In the genomic region with DNA sequence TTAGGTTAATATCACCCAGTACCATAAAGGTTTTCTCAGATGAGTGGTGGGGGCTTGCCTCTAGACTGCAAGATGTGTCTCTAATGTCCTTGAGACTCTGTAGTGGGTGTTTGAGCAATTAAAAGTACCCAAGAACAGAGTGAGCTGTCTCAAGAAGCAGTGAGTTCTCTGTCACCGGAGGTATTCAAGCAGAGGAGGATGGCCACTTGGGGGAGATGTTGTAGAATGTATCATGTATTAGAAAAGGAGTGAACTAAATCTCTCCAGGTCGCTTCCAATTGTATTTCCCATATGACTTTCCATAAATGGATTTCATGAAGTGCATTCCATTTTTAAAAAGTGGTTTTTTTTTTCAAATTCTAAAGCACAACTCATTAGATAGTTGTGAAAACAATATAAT, we compare ENCODE assay signal across 14 cellular contexts. TPM values are rescaled to one million over a fixed set of nuclear protein-coding genes. Genes with fewer than 3 reads are reported as not detected.
DNase-seq lines count a peak whose midpoint lies in the region; ATAC-seq and TF ChIP-seq lines count a peak whose summit lies in the region.
"Had no signal": no experiment of that assay in that cellular context is flagged by ENCODE, and none has a peak within 500 bp of the region (broad histone marks: within the 10 kb centered on the region; RNA-seq: fewer than 3 reads in every experiment).

No MANE protein-coding gene starts in this region.

- H3K4me1 ChIP-seq in mucosa of descending colon (ENCODE audit: low read depth): no peaks in the 10 kb centered on the region

- TF ChIP-seq CTCF in chondrocyte (IDR thresholded peaks at IDR 0.05) (peak; percentile 31), mucosa of descending colon (IDR thresholded peaks at IDR 0.05) (no peak)

- H3K27me3 Mint-ChIP-seq in chondrocyte (ENCODE audit: low read depth): peaks cover 17% of the 10 kb centered on the region

- ATAC-seq in mucosa of descending colon (peak; percentile 58), HG03342 (IDR thresholded peaks at IDR 0.05; ENCODE audit: unreplicated experiment) (no peak), HG02840 (IDR thresholded peaks at IDR 0.05; ENCODE audit: low FRiP score, unreplicated experiment) (no peak)

- H3K4me1 Mint-ChIP-seq in chondrocyte (ENCODE audit: low read depth): no peaks in the 10 kb centered on the region
- H3K4me1 Mint-ChIP-seq: activated naive CD8-positive, alpha-beta T cell treated with anti-CD3 and anti-CD28 coated beads for 36 hours had no signal

- intact Hi-C loops in mucosa of descending colon (cut with DNase I, micrococcal nuclease): loop anchor here in 1 of 2 donors (5.0 kb wide), 1 partner anchor 160 kb away; no protein-coding TSS in a partner anchor

- H3K9me3 ChIP-seq in mucosa of descending colon: no peaks in the 10 kb centered on the region
- H3K9me3 ChIP-seq: neutrophil had no signal

- H3K36me3 Mint-ChIP-seq in chondrocyte (ENCODE audit: low read depth): no peaks in the 10 kb centered on the region
- H3K36me3 Mint-ChIP-seq: activated naive CD8-positive, alpha-beta T cell treated with anti-CD3 and anti-CD28 coated beads for 36 hours had no signal

- no peak overlapping the region for H3K27ac Mint-ChIP-seq in chondrocyte (ENCODE audit: unreplicated experiment)
- H3K27ac Mint-ChIP-seq: activated naive CD8-positive, alpha-beta T cell treated with anti-CD3 and anti-CD28 coated beads for 36 hours had no signal

- no peaks in the 10 kb centered on the region for H3K36me3 ChIP-seq in mucosa of descending colon (ENCODE audit: low read depth)
- H3K36me3 ChIP-seq: neutrophil had no signal

- no peak overlapping the region for H3K4me3 ChIP-seq in mucosa of descending colon

- no peaks in the 10 kb centered on the region for H3K9me3 Mint-ChIP-seq in chondrocyte (ENCODE audit: low read depth)
- H3K9me3 Mint-ChIP-seq: activated naive CD8-positive, alpha-beta T cell treated with anti-CD3 and anti-CD28 coated beads for 36 hours had no signal

- DNase-seq in Caki2 (ENCODE audit: low read depth): peak; percentile 17
- peak; percentile 37 for DNase-seq in HuH-7 (ENCODE audit: low spot score)
- no peak for DNase-seq in chondrocyte (ENCODE audit: low spot score)
- peak in 1 of 3 donors; percentile 86 for DNase-seq in mucosa of descending colon
- no peak for DNase-seq in GM19238 (ENCODE audit: insufficient read length, low spot score)
- no peak for DNase-seq in inferior parietal cortex (ENCODE audit: extremely low spot score)
- DNase-seq: activated CD4-positive, alpha-beta T cell treated with anti-CD3 and anti-CD28 coated beads, Interleukin-2, amount 50 U/mL, for 48 hours; activated naive CD8-positive, alpha-beta T cell treated with anti-CD3 and anti-CD28 coated beads for 36 hours; DMS153; NCI-H2227 treated with DMSO at 0.1 percent for 48 hours; stimulated activated CD4-positive, alpha-beta T cell treated with anti-CD3 and anti-CD28 coated beads, Interleukin-4, amount 100 ng/mL, for 24 hours had no signal

- in situ Hi-C loops in Caki2 (cut with HindIII; ENCODE audit: low pct_unique_long_range_greater_than_20kb, low sequenced_read_pairs): no loop called here

- H3K4me3 Mint-ChIP-seq in chondrocyte (ENCODE audit: unreplicated experiment): no peak overlapping the region
- H3K4me3 Mint-ChIP-seq: activated naive CD8-positive, alpha-beta T cell treated with anti-CD3 and anti-CD28 coated beads for 36 hours had no signal

RNA-seq across cellular contexts. Expression of a gene that starts 35.0 kb away (rescaled TPM):
- not detected in 2 replicates for total RNA-seq in Caki2 (2014; rRNA removed; shearing (Covaris generic); ENCODE audit: low replicate concordance)
- total RNA-seq in chondrocyte: not detected in 3 replicates
- total RNA-seq in mucosa of descending colon: 1 to 10 TPM; 2.6 to 3.0 (median 2.7) TPM
- total RNA-seq: activated naive CD8-positive, alpha-beta T cell treated with anti-CD3 and anti-CD28 coated beads for 36 hours had no signal

Comparison
In these comparisons a context has a peak if more than half of its experiments do, and no peak if none do; other contexts are left out.
1. DNase-seq: peak in Caki2 (single experiment) and HuH-7 (single experiment); none in chondrocyte (single experiment), GM19238 (single experiment) and inferior parietal cortex (single experiment).